ENCODE assay signal across 8 cellular contexts in the genomic region with DNA sequence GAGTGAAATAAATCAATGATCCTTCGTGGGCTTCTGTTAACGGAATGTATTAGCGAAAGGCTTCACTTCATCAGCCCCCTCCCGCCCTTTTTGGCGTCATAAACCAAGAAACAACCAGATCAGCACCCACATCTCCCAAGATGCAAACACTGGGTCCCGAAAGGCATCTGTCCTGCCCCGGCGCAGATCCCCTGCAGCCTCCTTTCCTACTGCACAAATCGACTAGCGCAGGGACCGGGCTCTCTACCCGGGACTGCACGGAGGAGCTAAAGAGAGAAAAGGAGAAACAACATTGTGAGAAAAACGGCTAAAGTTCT. TPM values are rescaled to one million over a fixed set of nuclear protein-coding genes. Genes with fewer than 3 reads are reported as not detected.
DNase-seq lines count a peak whose midpoint lies in the region; ATAC-seq and TF ChIP-seq lines count a peak whose summit lies in the region.

No MANE protein-coding gene starts in this region.

- H3K27me3 ChIP-seq in body of pancreas (no peaks in the 10 kb centered on the region), right lobe of liver (no peaks in the 10 kb centered on the region), upper lobe of right lung (no peaks in the 10 kb centered on the region)

- TF ChIP-seq POLR2A in body of pancreas (IDR thresholded peaks at IDR 0.05) = no peak
- TF ChIP-seq POLR2A in right lobe of liver (IDR thresholded peaks at IDR 0.05) = no peak

- H3K4me3 ChIP-seq in body of pancreas = peak overlapping the region; percentile 41 to 83
- H3K4me3 ChIP-seq in right lobe of liver = peak overlapping the region; percentile 89 to 93 (median 91)
- peak overlapping the region; percentile 81 for H3K4me3 ChIP-seq in upper lobe of right lung

- H3K4me1 ChIP-seq in body of pancreas = peaks cover 11% of the 10 kb centered on the region
- H3K4me1 ChIP-seq in right lobe of liver = peaks cover 0 to 11% (median 2%) of the 10 kb centered on the region in 4 donors
- peaks cover 14% of the 10 kb centered on the region for H3K4me1 ChIP-seq in upper lobe of right lung

- H3K36me3 ChIP-seq in body of pancreas (replicated peaks in 1 of 2; ENCODE audit: insufficient read depth in 1 of 2, low read depth in 2 of 2) = no peaks in the 10 kb centered on the region
- H3K36me3 ChIP-seq in right lobe of liver = no peaks in the 10 kb centered on the region
- H3K36me3 ChIP-seq in upper lobe of right lung = no peaks in the 10 kb centered on the region

- ATAC-seq in Right ventricle myocardium inferior (peak; percentile 26), HG03432 (IDR thresholded peaks at IDR 0.05; ENCODE audit: unreplicated experiment) (peak; percentile 24), body of pancreas (peak; percentile 37), right lobe of liver (peak; percentile 34 to 46 (median 39)), upper lobe of right lung (peak; percentile 10)

- DNase-seq in Right ventricle myocardium inferior (ENCODE audit: missing footprints) (no peak), cardiac septum (ENCODE audit: low spot score) (no peak), body of pancreas (no peak), right lobe of liver (peak in 1 of 3 donors; percentile 58), upper lobe of right lung (no peak), Kasumi-1 (lab: John Stamatoyannopoulos, UW) (no peak), medulla oblongata (ENCODE audit: extremely low spot score) (no peak)

- 1 to 2% methylated on average over 14 of the region's 14 CpGs for WGBS in body of pancreas, 2 donors
- under 1% methylated on average over 14 of the region's 14 CpGs for WGBS in right lobe of liver (ENCODE audit: insufficient coverage, low coverage, low lambda C conversion rate, missing lambda C conversion rate)

- H3K9me3 ChIP-seq in body of pancreas (no peaks in the 10 kb centered on the region), right lobe of liver (no peaks in the 10 kb centered on the region), upper lobe of right lung (no peaks in the 10 kb centered on the region)

- H3K27ac ChIP-seq in body of pancreas = peak overlapping the region; percentile 68 to 83 (median 78)
- peak overlapping the region; percentile 57 to 66 (median 61) for H3K27ac ChIP-seq in right lobe of liver
- H3K27ac ChIP-seq in upper lobe of right lung = peak overlapping the region; percentile 60

- no peak for TF ChIP-seq CTCF in body of pancreas (IDR thresholded peaks at IDR 0.05)
- TF ChIP-seq CTCF in right lobe of liver (IDR thresholded peaks at IDR 0.05) = no peak
- TF ChIP-seq CTCF in upper lobe of right lung (IDR thresholded peaks at IDR 0.05) = no peak

- intact Hi-C loops in Right ventricle myocardium inferior (cut with DNase I) = loop anchor here (10.0 kb wide), 1 partner anchor 252 kb away; the partner anchor contains the start of gene SMAP1
- intact Hi-C loops in cardiac septum (cut with DNase I) = loop anchor here (5.0 kb wide), 1 partner anchor 255 kb away; the partner anchor contains the start of gene SMAP1
- intact Hi-C loops in body of pancreas (cut with DNase I) = no loop called here
- intact Hi-C loops in right lobe of liver (cut with DNase I) = no loop called here
- intact Hi-C loops in upper lobe of right lung (cut with DNase I) = no loop called here

RNA-seq across cellular contexts. Expression of gene FAM135A, which starts 0.6 kb away (rescaled TPM):
- total RNA-seq in Right ventricle myocardium inferior (11.4 TPM), cardiac septum (14.2 TPM), body of pancreas (10 to 100 TPM; 19.4 to 29.3 TPM), right lobe of liver (10 to 100 TPM in 2 of 6 experiments, 1 to 10 TPM in 4; 3.9 to 17.0 (median 8.0) TPM), upper lobe of right lung (24.1 TPM)

Comparison
In these comparisons a context has a peak if more than half of its experiments do, and no peak if none do; other contexts are left out.
1. intact Hi-C loops: an anchor here in Right ventricle myocardium inferior (10.0 kb wide) and cardiac septum (5.0 kb wide); none called in body of pancreas, right lobe of liver and upper lobe of right lung.